Comparison of ENCODE assay signal across 8 cellular contexts in genomic region chr4:56907009-56907408, GRCh38. TPM values are rescaled to one million over a fixed set of nuclear protein-coding genes. Genes with fewer than 3 reads are reported as not detected.
DNase-seq lines count a peak whose midpoint lies in the region; ATAC-seq and TF ChIP-seq lines count a peak whose summit lies in the region.

No MANE protein-coding gene starts in this region.

- ATAC-seq in activated CD8-positive, alpha-beta T cell treated with anti-CD3 and anti-CD28 coated beads, Interleukin-2, amount 10 ng/mL, durations not matched to agents 7 days and 5 days, result no peak

- H3K79me2 ChIP-seq in hepatocyte, result peaks cover 27% of the 10 kb centered on the region

- no peak for TF ChIP-seq CTCF in HFF-Myc (IDR thresholded peaks at IDR 0.05; ENCODE audit: low read depth, low read length, missing control alignments)
- no peak for TF ChIP-seq CTCF in hepatocyte (IDR thresholded peaks at IDR 0.05; ENCODE audit: poor library complexity)
- no peak for TF ChIP-seq CTCF in spleen (IDR thresholded peaks at IDR 0.05 in 8 of 11, conservative IDR thresholded peaks at IDR 0.05 in 3 of 11)

- H3K4me1 ChIP-seq in hepatocyte (ENCODE audit: insufficient read depth) (peaks cover 22% of the 10 kb centered on the region), spleen (peaks cover 23 to 46% (median 36%) of the 10 kb centered on the region in 6 donors)

- peaks cover 23% of the 10 kb centered on the region for H4K20me1 ChIP-seq in hepatocyte (ENCODE audit: insufficient read depth, poor library complexity, severe bottlenecking)

- H3K4me3 Mint-ChIP-seq in activated CD8-positive, alpha-beta T cell treated with anti-CD3 and anti-CD28 coated beads, Interleukin-2, amount 10 ng/mL, durations not matched to agents 7 days and 5 days, result peak overlapping the region; percentile 91

- CTCF ChIA-PET in activated CD8-positive, alpha-beta T cell treated with anti-CD3 and anti-CD28 coated beads, Interleukin-2, amount 10 ng/mL, durations not matched to agents 7 days and 5 days (lab: Charles Lee), result interaction anchor here (1.0 to 1.3 kb wide), 6 partner anchors 70 to 471 kb away, joined by 3 to 6 read pairs (median 4); partner anchors contain the start of genes NOA1, PAICS, POLR2B and PPAT

- H3K27me3 Mint-ChIP-seq in activated CD8-positive, alpha-beta T cell treated with anti-CD3 and anti-CD28 coated beads, Interleukin-2, amount 10 ng/mL, durations not matched to agents 7 days and 5 days (ENCODE audit: low read depth), result peaks cover 8% of the 10 kb centered on the region

- no peaks in the 10 kb centered on the region for H3K27me3 ChIP-seq in hepatocyte
- H3K27me3 ChIP-seq in spleen (replicated peaks in 1 of 7), result no peaks in the 10 kb centered on the region

- H3K4me2 ChIP-seq in hepatocyte, result peak overlapping the region; percentile 84

- DNase-seq in HFF-Myc (ENCODE audit: extremely low read depth, low read depth), result no peak
- DNase-seq in activated CD8-positive, alpha-beta T cell treated with anti-CD3 and anti-CD28 coated beads, Interleukin-2, amount 10 ng/mL, durations not matched to agents 7 days and 5 days, result peak; percentile 24
- peak; percentile 19 for DNase-seq in hepatocyte (ENCODE audit: low spot score)
- DNase-seq in spleen, result peak; percentile 84
- DNase-seq in ureter (ENCODE audit: low spot score), result no peak
- no peak for DNase-seq in SIG-M5 treated with dmso at 0.1 percent for 504 hours (lab: John Stamatoyannopoulos, UW; ENCODE audit: unreplicated experiment)
- DNase-seq in effector CD4-positive, alpha-beta T cell, result no peak
- no peak for DNase-seq in NCI-H2029 treated with DMSO at 0.1 percent for 48 hours (lab: John Stamatoyannopoulos, UW)

- POLR2A ChIA-PET in activated CD8-positive, alpha-beta T cell treated with anti-CD3 and anti-CD28 coated beads, Interleukin-2, amount 10 ng/mL, durations not matched to agents 7 days and 5 days (lab: Charles Lee), result interaction anchor here (0.6 to 5.3 kb wide), 6 partner anchors 9 to 958 kb away, joined by 3 to 90 read pairs (median 3); partner anchors contain the start of genes CEP135, NOA1, PAICS and POLR2B

- peak overlapping the region; percentile 79 for H3K27ac Mint-ChIP-seq in activated CD8-positive, alpha-beta T cell treated with anti-CD3 and anti-CD28 coated beads, Interleukin-2, amount 10 ng/mL, durations not matched to agents 7 days and 5 days

- H3K9me3 ChIP-seq in hepatocyte (ENCODE audit: low read depth) (no peaks in the 10 kb centered on the region), spleen (no peaks in the 10 kb centered on the region)

- peak overlapping the region; percentile 86 for H3K4me3 ChIP-seq in HFF-Myc (replicated peaks; ENCODE audit: low read depth, low read length)
- peak overlapping the region; percentile 82 for H3K4me3 ChIP-seq in hepatocyte
- H3K4me3 ChIP-seq in spleen, result peak overlapping the region; percentile 81 to 100 (median 98)

- TF ChIP-seq POLR2A in spleen (IDR thresholded peaks at IDR 0.05), result no peak

- no peaks in the 10 kb centered on the region for H3K9me2 ChIP-seq in hepatocyte (replicated peaks; ENCODE audit: insufficient read depth)

- 9% methylated on average over 14 of the region's 14 CpGs for WGBS in hepatocyte (ENCODE audit: low lambda C conversion rate, missing lambda C conversion rate)
- WGBS in spleen, 5 donors, result 24 to 27% (median 26%) methylated on average over 14 of the region's 14 CpGs

- peak overlapping the region; percentile 99 for H2AFZ ChIP-seq in hepatocyte

- H3K9me3 Mint-ChIP-seq in activated CD8-positive, alpha-beta T cell treated with anti-CD3 and anti-CD28 coated beads, Interleukin-2, amount 10 ng/mL, durations not matched to agents 7 days and 5 days (ENCODE audit: insufficient read depth), result no peaks in the 10 kb centered on the region

- H3K36me3 Mint-ChIP-seq in activated CD8-positive, alpha-beta T cell treated with anti-CD3 and anti-CD28 coated beads, Interleukin-2, amount 10 ng/mL, durations not matched to agents 7 days and 5 days (ENCODE audit: low read depth), result peaks cover 21% of the 10 kb centered on the region

- H3K4me1 Mint-ChIP-seq in activated CD8-positive, alpha-beta T cell treated with anti-CD3 and anti-CD28 coated beads, Interleukin-2, amount 10 ng/mL, durations not matched to agents 7 days and 5 days (ENCODE audit: low read depth), result peaks cover 36% of the 10 kb centered on the region

- H3K27ac ChIP-seq in hepatocyte (peak overlapping the region; percentile 73), spleen (peak overlapping the region in 4 of 8 donors; percentile 96 to 98 (median 96))

- no peaks in the 10 kb centered on the region for H3K36me3 ChIP-seq in hepatocyte (replicated peaks; ENCODE audit: insufficient read depth, low read depth)
- peaks cover 0 to 10% (median 0%) of the 10 kb centered on the region in 6 donors for H3K36me3 ChIP-seq in spleen

- intact Hi-C loops in spleen (cut with DNase I; ENCODE audit: low total_unique reads), result loop anchor here (5.0 kb wide), 1 partner anchor 70 kb away; the partner anchor contains the start of genes NOA1 and POLR2B

RNA-seq across cellular contexts. Expression of gene REST, which starts 0.7 kb away (rescaled TPM):
- 10 to 100 TPM; 45.1 to 46.1 TPM for total RNA-seq in activated CD8-positive, alpha-beta T cell treated with anti-CD3 and anti-CD28 coated beads, Interleukin-2, amount 10 ng/mL, durations not matched to agents 7 days and 5 days
- 47.5 and 50.5 TPM in 2 replicates for total RNA-seq in hepatocyte
- 62.7 and 64.0 TPM in 2 replicates for polyA plus RNA-seq in hepatocyte
- total RNA-seq in spleen, result 10 to 100 TPM; 34.2 to 45.4 (median 40.8) TPM
- polyA plus RNA-seq in spleen, result 1 to 10 TPM; 3.6 to 6.0 (median 5.3) TPM
- total RNA-seq in ureter, result 45.3 TPM

Comparison
In these comparisons a context has a peak if more than half of its experiments do, and no peak if none do; other contexts are left out.
1. DNase-seq: peak in activated CD8-positive, alpha-beta T cell treated with anti-CD3 and anti-CD28 coated beads, Interleukin-2, amount 10 ng/mL, durations not matched to agents 7 days and 5 days (single experiment), hepatocyte (single experiment) and spleen (single experiment); none in HFF-Myc (single experiment), ureter (single experiment), SIG-M5 treated with dmso at 0.1 percent for 504 hours (single experiment), effector CD4-positive, alpha-beta T cell (single experiment) and NCI-H2029 treated with DMSO at 0.1 percent for 48 hours (single experiment).
2. Peak in every context shown above with its lines, with median percentiles within 50 percentile points of each other: H3K4me3 ChIP-seq.